In the genomic region with DNA sequence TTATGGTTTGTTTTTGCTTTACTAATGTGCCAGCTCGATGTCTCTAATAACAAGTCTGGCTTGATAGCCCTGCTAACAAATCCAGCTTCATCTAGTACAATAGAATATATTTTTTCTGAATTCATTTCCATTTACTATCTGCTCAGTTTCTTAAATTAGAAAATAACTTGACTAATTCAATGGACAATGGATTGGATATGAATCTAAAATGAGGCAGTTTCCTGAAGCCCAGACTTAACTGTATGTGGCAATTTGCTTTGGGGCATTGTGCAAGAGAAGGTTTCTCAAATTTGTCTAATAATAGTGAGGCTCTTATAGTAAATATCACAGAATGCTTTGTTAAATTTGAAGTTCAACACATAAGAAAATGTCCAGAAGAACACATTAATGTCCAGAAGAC, we compare ENCODE assay signal across 12 cellular contexts.
"Had no signal": no experiment of that assay in that cellular context is flagged by ENCODE, and none has a peak within 500 bp of the region (broad histone marks: within the 10 kb centered on the region; RNA-seq: fewer than 3 reads in every experiment).

No MANE protein-coding gene starts in this region.

- DNase-seq: activated CD4-positive, alpha-beta T cell treated with anti-CD3 and anti-CD28 coated beads, Interleukin-2, amount 50 U/mL, for 1 hour; activated T-cell treated with anti-CD3 and anti-CD28 coated beads, Interleukin-2, amount 50 U/mL, for 1 hour; amygdala; dorsolateral prefrontal cortex; hippocampal formation; naive thymus-derived CD4-positive, alpha-beta T cell; retina; T-helper 2 cell had no signal

- H3K36me3 ChIP-seq: esophagus muscularis mucosa, tibial nerve had no signal

- H3K4me3 ChIP-seq: dorsolateral prefrontal cortex, esophagus muscularis mucosa, lung, tibial nerve had no signal

- H3K27me3 ChIP-seq: dorsolateral prefrontal cortex, esophagus muscularis mucosa, tibial nerve had no signal

- H3K27ac ChIP-seq: dorsolateral prefrontal cortex, esophagus muscularis mucosa had no signal

- H3K9me3 ChIP-seq: esophagus muscularis mucosa, tibial nerve had no signal

- H3K4me1 ChIP-seq: esophagus muscularis mucosa had no signal

- ATAC-seq: naive thymus-derived CD4-positive, alpha-beta T cell; stimulated activated effector memory CD8-positive, alpha-beta T cell treated with anti-CD3 and anti-CD28 coated beads, Interleukin-12 subunit alpha, Interleukin-12 subunit beta, amount 100 ng/mL, for 72 hours had no signal
